In genomic region chr3:177347611-177348010, GRCh38 we compare ENCODE assay signal across 25 cellular contexts.
"Had no signal": no experiment of that assay in that cellular context is flagged by ENCODE, and none has a peak within 500 bp of the region (broad histone marks: within the 10 kb centered on the region; RNA-seq: fewer than 3 reads in every experiment).

No MANE protein-coding gene starts in this region.

- DNase-seq: activated CD4-positive, alpha-beta T cell treated with anti-CD3 and anti-CD28 coated beads for 48 hours; activated CD4-positive, CD25-positive, alpha-beta regulatory T cell; activated CD8-positive, alpha-beta T cell treated with anti-CD3 and anti-CD28 coated beads, Interleukin-2, amount 10 ng/mL, durations not matched to agents 7 days and 5 days; activated naive CD4-positive, alpha-beta T cell; activated naive CD8-positive, alpha-beta T cell treated with anti-CD3 and anti-CD28 coated beads for 36 hours; activated T-cell treated with anti-CD3 and anti-CD28 coated beads, Interleukin-2, amount 50 U/mL, for 24 hours; amniotic stem cell; cerebellar nuclear complex; endodermal cell; heart left ventricle; islet precursor cell; left cardiac atrium; mucosa of descending colon; stimulated activated CD4-positive, alpha-beta T cell treated with anti-CD3 and anti-CD28 coated beads, Interleukin-4, amount 100 ng/mL, for 1 hour; stimulated activated naive CD8-positive, alpha-beta T cell treated with anti-CD3 and anti-CD28 coated beads, Interleukin-15, Interleukin-2, amounts not matched to agents 100 U/mL and 50 U/mL, for 24 hours; SW 1271; T-helper 17 cell; tibial artery had no signal

- H3K9me3 Mint-ChIP-seq: activated naive CD8-positive, alpha-beta T cell treated with anti-CD3 and anti-CD28 coated beads for 36 hours; activated T-cell treated with anti-CD3 and anti-CD28 coated beads, Interleukin-2, amount 50 U/mL, for 24 hours; activated T-helper 17 cell treated with anti-CD3 and anti-CD28 coated beads, Interleukin-2, amount 50 U/mL, for 72 hours; endodermal cell; memory B cell had no signal

- ATAC-seq: activated CD8-positive, alpha-beta T cell treated with anti-CD3 and anti-CD28 coated beads, Interleukin-2, amount 10 ng/mL, durations not matched to agents 7 days and 5 days; activated T-helper 17 cell treated with anti-CD3 and anti-CD28 coated beads, Interleukin-2, amount 50 U/mL, for 72 hours; gastroesophageal sphincter; heart left ventricle; left cardiac atrium; mucosa of descending colon; stimulated activated naive CD8-positive, alpha-beta T cell treated with anti-CD3 and anti-CD28 coated beads, Interleukin-15, Interleukin-2, amounts not matched to agents 100 U/mL and 50 U/mL, for 24 hours; T-helper 17 cell had no signal

- H3K27ac ChIP-seq: coronary artery, prostate gland, tibial artery, vagina had no signal

- H3K36me3 Mint-ChIP-seq: memory B cell had no signal

- H3K27ac Mint-ChIP-seq: activated CD8-positive, alpha-beta T cell treated with anti-CD3 and anti-CD28 coated beads, Interleukin-2, amount 10 ng/mL, durations not matched to agents 7 days and 5 days; activated naive CD8-positive, alpha-beta T cell treated with anti-CD3 and anti-CD28 coated beads for 36 hours; activated T-helper 17 cell treated with anti-CD3 and anti-CD28 coated beads, Interleukin-2, amount 50 U/mL, for 72 hours; endodermal cell; memory B cell; T-helper 17 cell had no signal

- H3K36me3 ChIP-seq: gastroesophageal sphincter, heart left ventricle, prostate gland, tibial artery, vagina had no signal

- H3K4me3 Mint-ChIP-seq: activated CD8-positive, alpha-beta T cell treated with anti-CD3 and anti-CD28 coated beads, Interleukin-2, amount 10 ng/mL, durations not matched to agents 7 days and 5 days; activated naive CD8-positive, alpha-beta T cell treated with anti-CD3 and anti-CD28 coated beads for 36 hours; activated T-cell treated with anti-CD3 and anti-CD28 coated beads, Interleukin-2, amount 50 U/mL, for 24 hours; activated T-helper 17 cell treated with anti-CD3 and anti-CD28 coated beads, Interleukin-2, amount 50 U/mL, for 72 hours; endodermal cell; memory B cell; neural crest cell had no signal

- H3K9me3 ChIP-seq: gastroesophageal sphincter, heart left ventricle, mucosa of descending colon, prostate gland, tibial artery, vagina had no signal

- H3K27me3 ChIP-seq: gastroesophageal sphincter, heart left ventricle, tibial artery, vagina had no signal

- H3K27me3 Mint-ChIP-seq: activated naive CD8-positive, alpha-beta T cell treated with anti-CD3 and anti-CD28 coated beads for 36 hours; activated T-cell treated with anti-CD3 and anti-CD28 coated beads, Interleukin-2, amount 50 U/mL, for 24 hours; activated T-helper 17 cell treated with anti-CD3 and anti-CD28 coated beads, Interleukin-2, amount 50 U/mL, for 72 hours; memory B cell; T-helper 17 cell had no signal

- H3K4me3 ChIP-seq: coronary artery, gastroesophageal sphincter, heart left ventricle, mucosa of descending colon, prostate gland, tibial artery, vagina had no signal
